In genomic region chr12:103632554-103633216, GRCh38 we compare ENCODE assay signal across 8 cellular contexts. TPM values are rescaled to one million over a fixed set of nuclear protein-coding genes. Genes with fewer than 3 reads are reported as not detected.
DNase-seq lines count a peak whose midpoint lies in the region; ATAC-seq and TF ChIP-seq lines count a peak whose summit lies in the region.

No MANE protein-coding gene starts in this region.

- H3K4me3 ChIP-seq in spleen = no peak overlapping the region

- peaks cover 0 to 22% (median 9%) of the 10 kb centered on the region in 8 donors for H3K9me3 ChIP-seq in spleen

- H3K27ac ChIP-seq in spleen = peak overlapping the region in 2 of 8 donors; percentile 27 to 31

- ATAC-seq in GM18909 (IDR thresholded peaks at IDR 0.05; ENCODE audit: poor library complexity, unreplicated experiment) = peak; percentile 65
- ATAC-seq in HG03280 (IDR thresholded peaks at IDR 0.05; ENCODE audit: unreplicated experiment) = peak; percentile 91

- DNase-seq in CMK (ENCODE audit: low read depth) (peak; percentile 49), NCI-H82 treated with DMSO at 0.1 percent for 48 hours (lab: John Stamatoyannopoulos, UW; ENCODE audit: unreplicated experiment) (peak; percentile 30), cardiac septum (ENCODE audit: low spot score) (peak; percentile 76), spleen (peak; percentile 84), amniotic stem cell (lab: John Stamatoyannopoulos, UW) (no peak)
- DNase-seq in activated CD8-positive, alpha-beta memory T cell treated with anti-CD3 and anti-CD28 coated beads, Interleukin-2, amount 50 U/mL, for 48 hours = peak; percentile 92

- TF ChIP-seq POLR2A in spleen (IDR thresholded peaks at IDR 0.05) = no peak

- no peaks in the 10 kb centered on the region for H3K4me1 ChIP-seq in spleen

- peaks cover 0 to 26% (median 0%) of the 10 kb centered on the region in 6 donors for H3K36me3 ChIP-seq in spleen

- H3K27me3 ChIP-seq in spleen (replicated peaks in 1 of 7) = no peaks in the 10 kb centered on the region

- intact Hi-C loops in cardiac septum (cut with DNase I) (no loop called here), spleen (cut with DNase I; ENCODE audit: low total_unique reads) (loop anchor here (5.0 kb wide), 1 partner anchor 55 kb away; no protein-coding TSS in a partner anchor)

- 33 to 46% (median 44%) methylated on average over 12 to 15 of the region's 15 CpGs for WGBS in spleen, 5 donors

- TF ChIP-seq CTCF in spleen (IDR thresholded peaks at IDR 0.05 in 8 of 11, conservative IDR thresholded peaks at IDR 0.05 in 3 of 11) = peak; percentile 42 to 90 (median 69)

RNA-seq across cellular contexts. Expression of gene STAB2, which starts 45.6 kb away (rescaled TPM):
- 0.75 TPM for total RNA-seq in cardiac septum
- 100 to 1,000 TPM; 183 to 320 (median 243) TPM for total RNA-seq in spleen
- polyA plus RNA-seq in spleen = 10 to 100 TPM in 2 of 3 donors, 1 to 10 TPM in 1; 9.7 to 29.5 (median 25.3) TPM

Comparison
In these comparisons a context has a peak if more than half of its experiments do, and no peak if none do; other contexts are left out.
1. RNA of gene STAB2, which starts 45.6 kb away (total RNA-seq): 183 to 320 TPM in spleen; 0.75 TPM in cardiac septum (single experiment); every median in the first group is over 100 times any median in the second.